ENCODE assay signal across 2 cellular contexts in the genomic region with DNA sequence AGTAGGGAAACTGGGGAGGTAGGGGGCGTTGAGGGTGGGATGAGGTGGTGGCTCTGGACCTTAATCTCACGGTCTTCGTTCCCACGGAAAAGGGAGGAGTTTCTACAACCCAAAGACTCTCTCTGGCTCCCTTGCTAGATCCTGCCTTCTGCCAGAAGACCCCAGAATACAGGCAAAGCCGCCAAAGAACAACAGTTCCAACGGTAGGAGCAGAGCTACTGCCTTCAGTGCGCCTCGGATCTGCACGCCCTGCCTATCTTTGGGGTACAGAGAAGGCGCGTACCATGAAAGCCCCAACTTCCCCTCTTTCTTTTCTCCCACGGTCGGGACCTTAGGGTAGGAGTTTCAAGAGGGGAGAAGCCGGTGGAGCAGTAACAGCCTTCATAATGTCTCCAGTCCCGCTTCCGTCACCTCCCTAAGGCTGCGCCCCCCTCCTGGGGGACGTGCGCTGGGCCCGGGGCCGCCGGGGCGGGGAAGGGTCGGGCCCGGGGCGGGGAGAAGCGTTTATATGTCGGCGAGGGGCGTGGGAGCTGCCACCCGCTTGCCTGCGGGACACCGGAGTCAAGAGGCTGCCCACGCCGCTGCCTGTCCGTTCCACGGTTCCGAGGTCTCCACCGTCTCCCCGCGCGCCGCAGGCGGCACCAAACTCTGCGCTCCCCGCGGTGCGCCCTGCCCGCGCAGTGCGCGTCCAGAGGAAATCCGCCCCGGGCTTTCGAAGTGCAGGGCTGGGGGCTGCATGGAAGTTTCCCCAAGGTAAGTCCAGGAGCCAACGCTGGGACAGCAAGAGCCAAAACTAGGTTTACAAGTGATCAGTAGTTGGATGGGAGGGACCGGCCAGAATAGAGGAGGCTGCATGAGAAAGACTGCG.
A peak's percentile ranks its signal among the peaks of the same experiment; 100 is the strongest.
TF ChIP-seq lines count a peak whose summit lies in the region.

A gene with protein sequence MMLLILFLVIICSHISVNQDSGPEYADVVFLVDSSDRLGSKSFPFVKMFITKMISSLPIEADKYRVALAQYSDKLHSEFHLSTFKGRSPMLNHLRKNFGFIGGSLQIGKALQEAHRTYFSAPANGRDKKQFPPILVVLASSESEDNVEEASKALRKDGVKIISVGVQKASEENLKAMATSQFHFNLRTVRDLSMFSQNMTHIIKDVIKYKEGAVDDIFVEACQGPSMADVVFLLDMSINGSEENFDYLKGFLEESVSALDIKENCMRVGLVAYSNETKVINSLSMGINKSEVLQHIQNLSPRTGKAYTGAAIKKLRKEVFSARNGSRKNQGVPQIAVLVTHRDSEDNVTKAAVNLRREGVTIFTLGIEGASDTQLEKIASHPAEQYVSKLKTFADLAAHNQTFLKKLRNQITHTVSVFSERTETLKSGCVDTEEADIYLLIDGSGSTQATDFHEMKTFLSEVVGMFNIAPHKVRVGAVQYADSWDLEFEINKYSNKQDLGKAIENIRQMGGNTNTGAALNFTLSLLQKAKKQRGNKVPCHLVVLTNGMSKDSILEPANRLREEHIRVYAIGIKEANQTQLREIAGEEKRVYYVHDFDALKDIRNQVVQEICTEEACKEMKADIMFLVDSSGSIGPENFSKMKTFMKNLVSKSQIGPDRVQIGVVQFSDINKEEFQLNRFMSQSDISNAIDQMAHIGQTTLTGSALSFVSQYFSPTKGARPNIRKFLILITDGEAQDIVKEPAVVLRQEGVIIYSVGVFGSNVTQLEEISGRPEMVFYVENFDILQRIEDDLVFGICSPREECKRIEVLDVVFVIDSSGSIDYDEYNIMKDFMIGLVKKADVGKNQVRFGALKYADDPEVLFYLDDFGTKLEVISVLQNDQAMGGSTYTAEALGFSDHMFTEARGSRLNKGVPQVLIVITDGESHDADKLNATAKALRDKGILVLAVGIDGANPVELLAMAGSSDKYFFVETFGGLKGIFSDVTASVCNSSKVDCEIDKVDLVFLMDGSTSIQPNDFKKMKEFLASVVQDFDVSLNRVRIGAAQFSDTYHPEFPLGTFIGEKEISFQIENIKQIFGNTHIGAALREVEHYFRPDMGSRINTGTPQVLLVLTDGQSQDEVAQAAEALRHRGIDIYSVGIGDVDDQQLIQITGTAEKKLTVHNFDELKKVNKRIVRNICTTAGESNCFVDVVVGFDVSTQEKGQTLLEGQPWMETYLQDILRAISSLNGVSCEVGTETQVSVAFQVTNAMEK (N-terminal part only) (plus strand): TSS at position 533 of the 868 bp plus-strand sequence. CDS start 43,188 bp downstream, outside the sequence.

TF ChIP-seq in HEK293T, 16 proteins besides CTCF, POLR2A, EP300 and RAD21:
- TF ChIP-seq FOXK2 (IDR thresholded peaks at IDR 0.05) (no peak), SUZ12 (IDR thresholded peaks at IDR 0.05) (no peak), TARDBP (IDR thresholded peaks at IDR 0.05) (no peak), LEF1 (IDR thresholded peaks at IDR 0.05; ENCODE audit: borderline replicate concordance) (no peak), L3MBTL2 (conservative IDR thresholded peaks at IDR 0.05) (no peak; the same call in 1 of the 2 replicates), ELF4 (IDR thresholded peaks at IDR 0.05) (no peak), ARNT (IDR thresholded peaks at IDR 0.05) (no peak), FOXA1 (IDR thresholded peaks at IDR 0.05) (no peak), SP1 (IDR thresholded peaks at IDR 0.05) (no peak), HDGF (IDR thresholded peaks at IDR 0.05; ENCODE audit: borderline replicate concordance) (no peak), FOXM1 (IDR thresholded peaks at IDR 0.05; ENCODE audit: borderline replicate concordance) (no peak), ZNF384 (IDR thresholded peaks at IDR 0.05) (no peak), BHLHE40 (IDR thresholded peaks at IDR 0.05; ENCODE audit: borderline replicate concordance) (no peak), NFRKB (IDR thresholded peaks at IDR 0.05) (no peak)
- TF ChIP-seq, protein P1, sequence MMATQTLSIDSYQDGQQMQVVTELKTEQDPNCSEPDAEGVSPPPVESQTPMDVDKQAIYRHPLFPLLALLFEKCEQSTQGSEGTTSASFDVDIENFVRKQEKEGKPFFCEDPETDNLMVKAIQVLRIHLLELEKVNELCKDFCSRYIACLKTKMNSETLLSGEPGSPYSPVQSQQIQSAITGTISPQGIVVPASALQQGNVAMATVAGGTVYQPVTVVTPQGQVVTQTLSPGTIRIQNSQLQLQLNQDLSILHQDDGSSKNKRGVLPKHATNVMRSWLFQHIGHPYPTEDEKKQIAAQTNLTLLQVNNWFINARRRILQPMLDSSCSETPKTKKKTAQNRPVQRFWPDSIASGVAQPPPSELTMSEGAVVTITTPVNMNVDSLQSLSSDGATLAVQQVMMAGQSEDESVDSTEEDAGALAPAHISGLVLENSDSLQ (IDR thresholded peaks at IDR 0.05) = no peak

TF ChIP-seq in GM12878, 131 proteins besides CTCF, POLR2A, EP300 and RAD21:
- TF ChIP-seq CEBPB (IDR thresholded peaks at IDR 0.05; ENCODE audit: borderline replicate concordance in 1 of 2, low read depth in 2 of 2, low read length in 2 of 2) = no peak
- TF ChIP-seq, protein P2, sequence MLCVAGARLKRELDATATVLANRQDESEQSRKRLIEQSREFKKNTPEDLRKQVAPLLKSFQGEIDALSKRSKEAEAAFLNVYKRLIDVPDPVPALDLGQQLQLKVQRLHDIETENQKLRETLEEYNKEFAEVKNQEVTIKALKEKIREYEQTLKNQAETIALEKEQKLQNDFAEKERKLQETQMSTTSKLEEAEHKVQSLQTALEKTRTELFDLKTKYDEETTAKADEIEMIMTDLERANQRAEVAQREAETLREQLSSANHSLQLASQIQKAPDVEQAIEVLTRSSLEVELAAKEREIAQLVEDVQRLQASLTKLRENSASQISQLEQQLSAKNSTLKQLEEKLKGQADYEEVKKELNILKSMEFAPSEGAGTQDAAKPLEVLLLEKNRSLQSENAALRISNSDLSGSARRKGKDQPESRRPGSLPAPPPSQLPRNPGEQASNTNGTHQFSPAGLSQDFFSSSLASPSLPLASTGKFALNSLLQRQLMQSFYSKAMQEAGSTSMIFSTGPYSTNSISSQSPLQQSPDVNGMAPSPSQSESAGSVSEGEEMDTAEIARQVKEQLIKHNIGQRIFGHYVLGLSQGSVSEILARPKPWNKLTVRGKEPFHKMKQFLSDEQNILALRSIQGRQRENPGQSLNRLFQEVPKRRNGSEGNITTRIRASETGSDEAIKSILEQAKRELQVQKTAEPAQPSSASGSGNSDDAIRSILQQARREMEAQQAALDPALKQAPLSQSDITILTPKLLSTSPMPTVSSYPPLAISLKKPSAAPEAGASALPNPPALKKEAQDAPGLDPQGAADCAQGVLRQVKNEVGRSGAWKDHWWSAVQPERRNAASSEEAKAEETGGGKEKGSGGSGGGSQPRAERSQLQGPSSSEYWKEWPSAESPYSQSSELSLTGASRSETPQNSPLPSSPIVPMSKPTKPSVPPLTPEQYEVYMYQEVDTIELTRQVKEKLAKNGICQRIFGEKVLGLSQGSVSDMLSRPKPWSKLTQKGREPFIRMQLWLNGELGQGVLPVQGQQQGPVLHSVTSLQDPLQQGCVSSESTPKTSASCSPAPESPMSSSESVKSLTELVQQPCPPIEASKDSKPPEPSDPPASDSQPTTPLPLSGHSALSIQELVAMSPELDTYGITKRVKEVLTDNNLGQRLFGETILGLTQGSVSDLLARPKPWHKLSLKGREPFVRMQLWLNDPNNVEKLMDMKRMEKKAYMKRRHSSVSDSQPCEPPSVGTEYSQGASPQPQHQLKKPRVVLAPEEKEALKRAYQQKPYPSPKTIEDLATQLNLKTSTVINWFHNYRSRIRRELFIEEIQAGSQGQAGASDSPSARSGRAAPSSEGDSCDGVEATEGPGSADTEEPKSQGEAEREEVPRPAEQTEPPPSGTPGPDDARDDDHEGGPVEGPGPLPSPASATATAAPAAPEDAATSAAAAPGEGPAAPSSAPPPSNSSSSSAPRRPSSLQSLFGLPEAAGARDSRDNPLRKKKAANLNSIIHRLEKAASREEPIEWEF (IDR thresholded peaks at IDR 0.05; ENCODE audit: insufficient replicate concordance, low read depth, low read length) = no peak
- TF ChIP-seq MXI1 (IDR thresholded peaks at IDR 0.05; ENCODE audit: low read depth, low read length) = no peak
- TF ChIP-seq, protein P3, sequence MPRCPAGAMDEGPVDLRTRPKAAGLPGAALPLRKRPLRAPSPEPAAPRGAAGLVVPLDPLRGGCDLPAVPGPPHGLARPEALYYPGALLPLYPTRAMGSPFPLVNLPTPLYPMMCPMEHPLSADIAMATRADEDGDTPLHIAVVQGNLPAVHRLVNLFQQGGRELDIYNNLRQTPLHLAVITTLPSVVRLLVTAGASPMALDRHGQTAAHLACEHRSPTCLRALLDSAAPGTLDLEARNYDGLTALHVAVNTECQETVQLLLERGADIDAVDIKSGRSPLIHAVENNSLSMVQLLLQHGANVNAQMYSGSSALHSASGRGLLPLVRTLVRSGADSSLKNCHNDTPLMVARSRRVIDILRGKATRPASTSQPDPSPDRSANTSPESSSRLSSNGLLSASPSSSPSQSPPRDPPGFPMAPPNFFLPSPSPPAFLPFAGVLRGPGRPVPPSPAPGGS (IDR thresholded peaks at IDR 0.05; ENCODE audit: borderline replicate concordance, insufficient read depth, low read depth, low read length, poor library complexity, severe bottlenecking) = no peak
- TF ChIP-seq HDAC6 (IDR thresholded peaks at IDR 0.05; ENCODE audit: unreplicated experiment) = peak; percentile 73
- TF ChIP-seq GATAD2B (conservative IDR thresholded peaks at IDR 0.05; ENCODE audit: low read depth) = no peak
